In genomic region chr14:85281921-85282320, GRCh38 we compare ENCODE assay signal across 19 cellular contexts.
"Had no signal": no experiment of that assay in that cellular context is flagged by ENCODE, and none has a peak within 500 bp of the region (broad histone marks: within the 10 kb centered on the region; RNA-seq: fewer than 3 reads in every experiment).

No MANE protein-coding gene starts in this region.

- H3K27ac ChIP-seq: ascending aorta, esophagus muscularis mucosa, neutrophil, parathyroid adenoma, right lobe of liver, testis had no signal

- DNase-seq: activated CD4-positive, alpha-beta T cell treated with anti-CD3 and anti-CD28 coated beads, Interleukin-2, amount 50 U/mL, for 1 hour; activated CD8-positive, alpha-beta memory T cell treated with anti-CD3 and anti-CD28 coated beads for 24 hours; activated CD8-positive, alpha-beta memory T cell treated with anti-CD3 and anti-CD28 coated beads, Interleukin-2, amount 50 U/mL, for 48 hours; activated effector memory CD4-positive, alpha-beta T cell treated with Interleukin-2 at 50 U/mL for 16 hours; activated naive CD4-positive, alpha-beta T cell treated with anti-CD3 and anti-CD28 coated beads, Interleukin-2, amount 50 U/mL, for 16 hours; activated T-cell treated with anti-CD3 and anti-CD28 coated beads, Interleukin-2, amount 50 U/mL, for 48 hours; cerebellar nuclear complex; effector CD4-positive, alpha-beta T cell; immature natural killer cell; naive thymus-derived CD4-positive, alpha-beta T cell; right lobe of liver; stimulated activated CD4-positive, alpha-beta T cell treated with anti-CD3 and anti-CD28 coated beads, Interleukin-4, amount 100 ng/mL, for 4 hours; testis had no signal

- H3K9me3 ChIP-seq: ascending aorta, esophagus muscularis mucosa, neutrophil, right lobe of liver, testis had no signal

- H3K9ac ChIP-seq: parathyroid adenoma had no signal

- H3K36me3 ChIP-seq: ascending aorta, esophagus muscularis mucosa, neutrophil, right lobe of liver had no signal

- FAIRE-seq: bronchial epithelial cell, TTC549 had no signal

- H3K4me1 ChIP-seq: ascending aorta, esophagus muscularis mucosa, parathyroid adenoma, right lobe of liver, testis had no signal

- H3K4me3 ChIP-seq: ascending aorta, esophagus muscularis mucosa, right lobe of liver, testis had no signal
